8 cellular contexts compared by ENCODE assay signal in genomic region chr18:23259701-23260661, GRCh38.
DNase-seq lines count a peak whose midpoint lies in the region; ATAC-seq and TF ChIP-seq lines count a peak whose summit lies in the region.

No MANE protein-coding gene starts in this region.

- H3K27me3 ChIP-seq in IMR-90 (ENCODE audit: control insufficient read depth, insufficient read depth, low read length) (no peaks in the 10 kb centered on the region), liver (ENCODE audit: control insufficient read depth in 4 of 4, insufficient read depth in 4 of 4, low read length in 3 of 4) (no peaks in the 10 kb centered on the region), subcutaneous abdominal adipose tissue (ENCODE audit: control insufficient read depth in 5 of 5, insufficient read depth in 4 of 5, low read length in 5 of 5) (no peaks in the 10 kb centered on the region)

- H3K4me3 ChIP-seq in IMR-90 (ENCODE audit: insufficient read depth, low read depth, low read length), result no peak overlapping the region
- peak overlapping the region in 2 of 3 donors; percentile 11 to 20 for H3K4me3 ChIP-seq in liver (ENCODE audit: low read depth in 1 of 3, low read length in 3 of 3)
- peak overlapping the region; percentile 18 to 53 (median 45) for H3K4me3 ChIP-seq in subcutaneous abdominal adipose tissue (ENCODE audit: low read depth in 1 of 5, low read length in 5 of 5)

- peak overlapping the region; percentile 68 for H2AK9ac ChIP-seq in IMR-90 (replicated peaks; ENCODE audit: low read depth, low read length, poor library complexity)

- H3K14ac ChIP-seq in IMR-90 (replicated peaks; ENCODE audit: low read depth, low read length), result peak overlapping the region; percentile 87

- peaks cover 0 to 11% of the 10 kb centered on the region in 2 experiments; a peak in 2 of 4 replicates for H3K79me1 ChIP-seq in IMR-90 (ENCODE audit: low read depth in 1 of 2, low read length in 2 of 2)

- H4K8ac ChIP-seq in IMR-90 (ENCODE audit: low read depth in 2 of 2, low read length in 2 of 2), result peak overlapping the region; percentile 85 to 95

- H2BK5ac ChIP-seq in IMR-90 (ENCODE audit: low read depth, low read length, poor library complexity, severe bottlenecking), result peak overlapping the region; percentile 79

- peaks cover 37% of the 10 kb centered on the region for H3K4me1 Mint-ChIP-seq in dendritic cell treated with granulocyte-macrophage colony-stimulating factor and Interleukin-4, amounts not matched to agents 40 ng/mL and 50 ng/mL, for 4 days (ENCODE audit: low read depth)

- H2AFZ ChIP-seq in IMR-90 (replicated peaks; ENCODE audit: low read length, poor library complexity), result peak overlapping the region; percentile 89

- H2BK15ac ChIP-seq in IMR-90 (ENCODE audit: low read depth, low read length), result peak overlapping the region; percentile 94; the same call in 2 of the 3 replicates

- no peaks in the 10 kb centered on the region for H4K20me1 ChIP-seq in IMR-90 (ENCODE audit: insufficient read depth, low read length)

- intact Hi-C loops in IMR-90 (cut with micrococcal nuclease), result loop anchor here (10.0 kb wide), 2 partner anchors 75 to 95 kb away; no protein-coding TSS in a partner anchor
- intact Hi-C loops in dendritic cell treated with granulocyte-macrophage colony-stimulating factor and Interleukin-4, amounts not matched to agents 40 ng/mL and 50 ng/mL, for 4 days (cut with micrococcal nuclease), result no loop called here

- H2BK120ac ChIP-seq in IMR-90 (ENCODE audit: low read depth, low read length), result peak overlapping the region; percentile 83

- dilution Hi-C loops in IMR-90 (cut with HindIII; ENCODE audit: low sequenced_read_pairs, unreplicated experiment), result no loop called here

- POLR2A ChIA-PET in IMR-90 (lab: Charles Lee; ENCODE audit: unreplicated experiment), result interaction anchor here (0.5 to 0.6 kb wide), 2 partner anchors 45 to 68 kb away, joined by 3 to 5 read pairs; no protein-coding TSS in a partner anchor

- WGBS in IMR-90 (ENCODE audit: extremely low coverage in 2 of 2, insufficient read length in 1 of 2), 2 experiments, result 10% methylated on average over 2 of the region's 21 CpGs; no CpG with 5 or more reads in 1 of the 2 experiments
- WGBS in liver, result 34% methylated on average over 21 of the region's 21 CpGs

- in situ Hi-C loops in IMR-90 (cut with MboI; ENCODE audit: low sequenced_read_pairs), result no loop called here

- H3K9me1 ChIP-seq in IMR-90 (ENCODE audit: insufficient read depth, low read length), result peaks cover 31% of the 10 kb centered on the region

- TF ChIP-seq POLR2A in IMR-90 (IDR thresholded peaks at IDR 0.05; ENCODE audit: low read depth, low read length), result no peak

- peak overlapping the region; percentile 56 for H3K4me2 ChIP-seq in IMR-90 (ENCODE audit: low read depth, low read length)

- peaks cover 21% of the 10 kb centered on the region for H3K27me3 Mint-ChIP-seq in dendritic cell treated with granulocyte-macrophage colony-stimulating factor and Interleukin-4, amounts not matched to agents 40 ng/mL and 50 ng/mL, for 4 days

- CTCF ChIA-PET in IMR-90 (lab: Yijun Ruan, JAX), result no interaction called here

- H4K91ac ChIP-seq in IMR-90 (ENCODE audit: insufficient read depth, low read depth, low read length), result peak overlapping the region; percentile 82

- H3K4ac ChIP-seq in IMR-90 (ENCODE audit: low read depth, low read length), result peak overlapping the region; percentile 86

- H3K9me3 Mint-ChIP-seq in dendritic cell treated with granulocyte-macrophage colony-stimulating factor and Interleukin-4, amounts not matched to agents 40 ng/mL and 50 ng/mL, for 4 days, result no peaks in the 10 kb centered on the region

- peak overlapping the region; percentile 85 for H4K5ac ChIP-seq in IMR-90 (ENCODE audit: low read depth, low read length)

- H3K9ac ChIP-seq in IMR-90 (ENCODE audit: low read depth, low read length) (peak overlapping the region; percentile 39; the same call in 1 of the 2 replicates), liver (ENCODE audit: low read depth in 1 of 2, low read length in 2 of 2) (peak overlapping the region in 1 of 2 donors; percentile 27), subcutaneous abdominal adipose tissue (ENCODE audit: low read length in 5 of 5) (peak overlapping the region; percentile 22 to 70 (median 48))

- peak overlapping the region; percentile 73 for H2BK20ac ChIP-seq in IMR-90 (ENCODE audit: low read depth, low read length)

- peak overlapping the region; percentile 78 for H3K18ac ChIP-seq in IMR-90 (ENCODE audit: low read depth, low read length)

- H3K36me3 ChIP-seq in IMR-90 (ENCODE audit: control insufficient read depth, insufficient read depth, low read length) (peaks cover 25% of the 10 kb centered on the region), liver (ENCODE audit: control insufficient read depth in 4 of 4, insufficient read depth in 3 of 4, low read depth in 1 of 4, low read length in 3 of 4) (peaks cover 0 to 4% (median under 1%) of the 10 kb centered on the region in 4 donors), subcutaneous abdominal adipose tissue (ENCODE audit: control insufficient read depth in 5 of 5, insufficient read depth in 5 of 5, low read length in 5 of 5) (peaks cover 0 to 20% (median 8%) of the 10 kb centered on the region in 5 donors)

- H3K4me1 ChIP-seq in IMR-90 (ENCODE audit: control insufficient read depth, insufficient read depth, low read length), result peaks cover 29% of the 10 kb centered on the region
- H3K4me1 ChIP-seq in liver (ENCODE audit: control insufficient read depth in 4 of 4, insufficient read depth in 4 of 4, low read length in 3 of 4), result peaks cover 9 to 28% (median 12%) of the 10 kb centered on the region in 4 donors
- peaks cover 10 to 43% (median 39%) of the 10 kb centered on the region in 5 donors for H3K4me1 ChIP-seq in subcutaneous abdominal adipose tissue (ENCODE audit: control insufficient read depth in 5 of 5, insufficient read depth in 5 of 5, low read length in 5 of 5)

- no peaks in the 10 kb centered on the region for H3K36me3 Mint-ChIP-seq in dendritic cell treated with granulocyte-macrophage colony-stimulating factor and Interleukin-4, amounts not matched to agents 40 ng/mL and 50 ng/mL, for 4 days (ENCODE audit: low read depth)

- TF ChIP-seq RAD21 in IMR-90 (IDR thresholded peaks at IDR 0.05; ENCODE audit: low read length) (no peak), liver (IDR thresholded peaks at IDR 0.05) (peak; percentile 20 to 67)

- peak overlapping the region; percentile 64 for H3K27ac Mint-ChIP-seq in dendritic cell treated with granulocyte-macrophage colony-stimulating factor and Interleukin-4, amounts not matched to agents 40 ng/mL and 50 ng/mL, for 4 days

- H3K4me3 Mint-ChIP-seq in dendritic cell treated with granulocyte-macrophage colony-stimulating factor and Interleukin-4, amounts not matched to agents 40 ng/mL and 50 ng/mL, for 4 days, result no peak overlapping the region

- DNase-seq in DMS53 treated with DMSO at 0.1 percent for 48 hours (lab: John Stamatoyannopoulos, UW; ENCODE audit: unreplicated experiment) (peak; percentile 94), IMR-90 (peak; percentile 82), SHP77 treated with DMSO at 0.1 percent for 48 hours (lab: John Stamatoyannopoulos, UW) (peak; percentile 71)
- DNase-seq in central memory CD4-positive, alpha-beta T cell, result no peak

- H3K56ac ChIP-seq in IMR-90 (ENCODE audit: extremely low read depth, insufficient read depth, low read length), result no peak overlapping the region; the same call in 1 of the 2 replicates

- TF ChIP-seq CTCF in IMR-90 (conservative IDR thresholded peaks at IDR 0.05; ENCODE audit: low read depth, low read length), result no peak
- TF ChIP-seq CTCF in liver (IDR thresholded peaks at IDR 0.05; ENCODE audit: low read depth, low read length, missing input control), result no peak

- H3K9me3 ChIP-seq in IMR-90 (ENCODE audit: control insufficient read depth, insufficient read depth, low read length) (no peaks in the 10 kb centered on the region), liver (ENCODE audit: control insufficient read depth in 4 of 4, low read length in 3 of 4) (no peaks in the 10 kb centered on the region), subcutaneous abdominal adipose tissue (ENCODE audit: control insufficient read depth in 5 of 5, low read length in 5 of 5) (no peaks in the 10 kb centered on the region)

- peak; percentile 69 for ATAC-seq in GM21381 (IDR thresholded peaks at IDR 0.05; ENCODE audit: unreplicated experiment)
- peak; percentile 75 for ATAC-seq in IMR-90 (ENCODE audit: low read depth)

- H3K23ac ChIP-seq in IMR-90 (ENCODE audit: low read depth, low read length), result peak overlapping the region; percentile 76; the same call in 1 of the 2 replicates

- no TSS peak for BruUV-seq in IMR-90 (replicated peaks; lab: Mats Ljungman, UMichigan)

- H3K27ac ChIP-seq in IMR-90 (ENCODE audit: insufficient read depth, low read length) (peak overlapping the region; percentile 83), liver (ENCODE audit: low read depth in 1 of 2, low read length in 2 of 2) (peak overlapping the region; percentile 76 to 84), subcutaneous abdominal adipose tissue (ENCODE audit: low read depth, low read length) (peak overlapping the region; percentile 90)

- peak overlapping the region; percentile 96 for H2AK5ac ChIP-seq in IMR-90 (ENCODE audit: low read depth, low read length)

TF ChIP-seq in IMR-90, 13 proteins besides CTCF, POLR2A, EP300 and RAD21 (continues in another document):
- TF ChIP-seq MAFK (IDR thresholded peaks at IDR 0.05; ENCODE audit: low read depth, low read length) (no peak), MXI1 (IDR thresholded peaks at IDR 0.05; ENCODE audit: borderline replicate concordance, low read depth, low read length) (0 out of 2 replicates have a peak, but pooled peaks have one; percentile 29), MAZ (IDR thresholded peaks at IDR 0.05; ENCODE audit: borderline replicate concordance, low read depth, low read length) (no peak; the same call in 1 of the 2 replicates), NFE2L2 (IDR thresholded peaks at IDR 0.05; ENCODE audit: low read depth, low read length) (no peak), CHD1 (IDR thresholded peaks at IDR 0.05; ENCODE audit: low read depth, low read length) (no peak), BHLHE40 (IDR thresholded peaks at IDR 0.05; ENCODE audit: low read depth, low read length) (peak; percentile 77)

TF ChIP-seq in liver, 16 proteins besides CTCF, POLR2A, EP300 and RAD21 (continues in another document):
- TF ChIP-seq RXRA (IDR thresholded peaks at IDR 0.05) (peak; percentile 30 to 35), JUND (IDR thresholded peaks at IDR 0.05) (no peak), SP1 (IDR thresholded peaks at IDR 0.05) (peak; percentile 46)
